35 cellular contexts compared by ENCODE assay signal in genomic region chr13:54312885-54313284, GRCh38.
"Had no signal": no experiment of that assay in that cellular context is flagged by ENCODE, and none has a peak within 500 bp of the region (broad histone marks: within the 10 kb centered on the region; RNA-seq: fewer than 3 reads in every experiment).

No MANE protein-coding gene starts in this region.

- H3K27me3 ChIP-seq: adrenal gland, brain microvascular endothelial cell, dorsolateral prefrontal cortex, esophagus muscularis mucosa, foreskin keratinocyte, gastrocnemius medialis, heart left ventricle had no signal

- H3K9me3 ChIP-seq: adrenal gland, gastrocnemius medialis had no signal

- H3K27ac ChIP-seq: adrenal gland, brain microvascular endothelial cell, coronary artery, dorsolateral prefrontal cortex, esophagus muscularis mucosa, foreskin keratinocyte, gastrocnemius medialis, heart left ventricle had no signal

- H3K4me1 ChIP-seq: adrenal gland, esophagus muscularis mucosa, foreskin keratinocyte, gastrocnemius medialis, heart left ventricle had no signal

- ATAC-seq: activated CD4-positive, CD25-positive, alpha-beta regulatory T cell treated with anti-CD3 and anti-CD28 coated beads, Interleukin-2, amount 50 U/mL, for 24 hours; activated CD8-positive, alpha-beta T cell treated with anti-CD3 and anti-CD28 coated beads for 36 hours; activated naive CD8-positive, alpha-beta T cell treated with anti-CD3 and anti-CD28 coated beads, Interleukin-2, amount 50 U/mL, for 24 hours; foreskin keratinocyte; gastrocnemius medialis; heart left ventricle; T-helper 17 cell had no signal

- FAIRE-seq: astrocyte, bronchial epithelial cell had no signal

- H3K36me3 ChIP-seq: adrenal gland, brain microvascular endothelial cell, esophagus muscularis mucosa, gastrocnemius medialis, heart left ventricle had no signal

- H3K27ac Mint-ChIP-seq: activated CD8-positive, alpha-beta T cell treated with anti-CD3 and anti-CD28 coated beads for 36 hours; activated naive CD4-positive, alpha-beta T cell treated with anti-CD3 and anti-CD28 coated beads for 36 hours; activated naive CD4-positive, alpha-beta T cell treated with anti-CD3 and anti-CD28 coated beads, Interleukin-2, amount 50 U/mL, for 24 hours; activated naive CD8-positive, alpha-beta T cell treated with anti-CD3 and anti-CD28 coated beads for 36 hours; activated naive CD8-positive, alpha-beta T cell treated with anti-CD3 and anti-CD28 coated beads, Interleukin-2, amount 50 U/mL, for 24 hours; activated T-helper 1 cell treated with anti-CD3 and anti-CD28 coated beads, Interleukin-12 subunit alpha, Interleukin-12 subunit beta, Interleukin-2, Interleukin-4 antibody, amounts not matched to agents 30 ng/mL and 10 ng/mL and 1 ng/mL, durations not matched to agents 14 hours and 24 hours and 36 hours; activated T-helper 2 cell treated with anti-CD3 and anti-CD28 coated beads, Interferon-gamma antibody, Interleukin-2, Interleukin-4, amounts not matched to agents 10 μg/mL and 5 μg/mL and 100 μg/mL, durations not matched to agents 14 hours and 24 hours and 36 hours; dendritic cell treated with granulocyte-macrophage colony-stimulating factor and Interleukin-4, amounts not matched to agents 40 ng/mL and 50 ng/mL, for 4 days; T-helper 17 cell; T-helper 2 cell treated with Interferon-gamma antibody and Interleukin-4, amounts not matched to agents 5 μg/mL and 100 μg/mL, for 36 hours had no signal

- H3K4me3 ChIP-seq: adrenal gland, coronary artery, dorsolateral prefrontal cortex, esophagus muscularis mucosa, gastrocnemius medialis, heart left ventricle had no signal

- H3K4me1 Mint-ChIP-seq: activated naive CD4-positive, alpha-beta T cell treated with anti-CD3 and anti-CD28 coated beads, Interleukin-2, amount 50 U/mL, for 24 hours; activated naive CD8-positive, alpha-beta T cell treated with anti-CD3 and anti-CD28 coated beads for 36 hours; activated naive CD8-positive, alpha-beta T cell treated with anti-CD3 and anti-CD28 coated beads, Interleukin-2, amount 50 U/mL, for 24 hours; central memory CD8-positive, alpha-beta T cell; T-helper 17 cell had no signal

- H3K4me3 Mint-ChIP-seq: activated CD8-positive, alpha-beta T cell treated with anti-CD3 and anti-CD28 coated beads for 36 hours; activated naive CD4-positive, alpha-beta T cell treated with anti-CD3 and anti-CD28 coated beads for 36 hours; activated naive CD4-positive, alpha-beta T cell treated with anti-CD3 and anti-CD28 coated beads, Interleukin-2, amount 50 U/mL, for 24 hours; activated naive CD8-positive, alpha-beta T cell treated with anti-CD3 and anti-CD28 coated beads for 36 hours; activated naive CD8-positive, alpha-beta T cell treated with anti-CD3 and anti-CD28 coated beads, Interleukin-2, amount 50 U/mL, for 24 hours; activated T-helper 1 cell treated with anti-CD3 and anti-CD28 coated beads, Interleukin-12 subunit alpha, Interleukin-12 subunit beta, Interleukin-2, Interleukin-4 antibody, amounts not matched to agents 30 ng/mL and 10 ng/mL and 1 ng/mL, durations not matched to agents 14 hours and 24 hours and 36 hours; central memory CD8-positive, alpha-beta T cell; dendritic cell treated with granulocyte-macrophage colony-stimulating factor and Interleukin-4, amounts not matched to agents 40 ng/mL and 50 ng/mL, for 4 days; T-helper 17 cell; T-helper 2 cell treated with Interferon-gamma antibody and Interleukin-4, amounts not matched to agents 5 μg/mL and 100 μg/mL, for 36 hours had no signal

- DNase-seq: activated CD4-positive, alpha-beta T cell treated with anti-CD3 and anti-CD28 coated beads for 48 hours; activated CD4-positive, alpha-beta T cell treated with anti-CD3 and anti-CD28 coated beads, Interleukin-2, amount 50 U/mL, for 1 hour; activated CD4-positive, alpha-beta T cell treated with anti-CD3 and anti-CD28 coated beads, Interleukin-2, amount 50 U/mL, for 48 hours; activated CD8-positive, alpha-beta memory T cell treated with anti-CD3 and anti-CD28 coated beads for 24 hours; activated CD8-positive, alpha-beta T cell treated with anti-CD3 and anti-CD28 coated beads for 36 hours; activated effector memory CD4-positive, alpha-beta T cell treated with anti-CD3 and anti-CD28 coated beads, Interleukin-2, amount 50 U/mL, for 16 hours; activated naive CD4-positive, alpha-beta T cell treated with anti-CD3 and anti-CD28 coated beads for 36 hours; activated naive CD8-positive, alpha-beta T cell treated with anti-CD3 and anti-CD28 coated beads for 36 hours; activated naive CD8-positive, alpha-beta T cell treated with anti-CD3 and anti-CD28 coated beads, Interleukin-2, amount 50 U/mL, for 24 hours; activated T-cell treated with anti-CD3 and anti-CD28 coated beads, Interleukin-2, amount 50 U/mL, for 1 hour; activated T-cell treated with anti-CD3 and anti-CD28 coated beads, Interleukin-2, amount 50 U/mL, for 48 hours; adrenal gland; amygdala; brain microvascular endothelial cell; dorsolateral prefrontal cortex; effector memory CD4-positive, alpha-beta T cell; erythroblast; foreskin keratinocyte; gastrocnemius medialis; glutamatergic neuron; heart left ventricle; T-helper 1 cell; T-helper 17 cell; T1000 had no signal

- H3K27me3 Mint-ChIP-seq: activated CD8-positive, alpha-beta T cell treated with anti-CD3 and anti-CD28 coated beads for 36 hours; activated naive CD4-positive, alpha-beta T cell treated with anti-CD3 and anti-CD28 coated beads, Interleukin-2, amount 50 U/mL, for 24 hours; activated naive CD8-positive, alpha-beta T cell treated with anti-CD3 and anti-CD28 coated beads for 36 hours; activated naive CD8-positive, alpha-beta T cell treated with anti-CD3 and anti-CD28 coated beads, Interleukin-2, amount 50 U/mL, for 24 hours; central memory CD8-positive, alpha-beta T cell; dendritic cell treated with granulocyte-macrophage colony-stimulating factor and Interleukin-4, amounts not matched to agents 40 ng/mL and 50 ng/mL, for 4 days; T-helper 17 cell had no signal

- H3K36me3 Mint-ChIP-seq: activated naive CD4-positive, alpha-beta T cell treated with anti-CD3 and anti-CD28 coated beads, Interleukin-2, amount 50 U/mL, for 24 hours; activated naive CD8-positive, alpha-beta T cell treated with anti-CD3 and anti-CD28 coated beads for 36 hours had no signal
